In genomic region chr17:65198653-65199382, GRCh38 we compare ENCODE assay signal across 8 cellular contexts.
A peak's percentile ranks its signal among the peaks of the same experiment; 100 is the strongest.
DNase-seq lines count a peak whose midpoint lies in the region; ATAC-seq, FAIRE-seq and TF ChIP-seq lines count a peak whose summit lies in the region.

No MANE protein-coding gene starts in this region.

- H3K27me3 ChIP-seq in HAP-1 (ENCODE audit: low read depth) (no peaks in the 10 kb centered on the region), adrenal gland (no peaks in the 10 kb centered on the region), right atrium auricular region (no peaks in the 10 kb centered on the region), small intestine (ENCODE audit: control insufficient read depth in 2 of 2, insufficient read depth in 2 of 2, low read length in 2 of 2) (no peaks in the 10 kb centered on the region)

- H3K4me1 ChIP-seq in HAP-1 (no peaks in the 10 kb centered on the region), adrenal gland (replicated peaks in 1 of 2) (no peaks in the 10 kb centered on the region), right atrium auricular region (no peaks in the 10 kb centered on the region), small intestine (ENCODE audit: control insufficient read depth in 2 of 2, insufficient read depth in 1 of 2, low read depth in 1 of 2, low read length in 1 of 2) (no peaks in the 10 kb centered on the region)

- H3K4me3 ChIP-seq in HAP-1 (no peak overlapping the region), adrenal gland (no peak overlapping the region), right atrium auricular region (no peak overlapping the region), small intestine (ENCODE audit: low read depth in 1 of 2, low read length in 2 of 2) (no peak overlapping the region)

- ATAC-seq in HG03460 (IDR thresholded peaks at IDR 0.05; ENCODE audit: unreplicated experiment) = no peak
- ATAC-seq in GM21786 (IDR thresholded peaks at IDR 0.05; ENCODE audit: unreplicated experiment) = no peak

- H3K9me3 ChIP-seq in HAP-1 (no peaks in the 10 kb centered on the region), adrenal gland (replicated peaks in 1 of 3) (no peaks in the 10 kb centered on the region), right atrium auricular region (no peaks in the 10 kb centered on the region), small intestine (ENCODE audit: control insufficient read depth, low read depth) (no peaks in the 10 kb centered on the region)

- H3K27ac ChIP-seq in adrenal gland = no peak overlapping the region
- H3K27ac ChIP-seq in right atrium auricular region = no peak overlapping the region
- no peak overlapping the region for H3K27ac ChIP-seq in small intestine (ENCODE audit: low read depth in 1 of 2, low read length in 1 of 2)

- intact Hi-C loops in adrenal gland (cut with DNase I) = loop anchor here in 1 of 2 donors (5.0 to 10.0 kb wide), 2 partner anchors 62 to 264 kb away; partner anchors contain the start of gene RGS9

- FAIRE-seq in small intestine (lab: Jason Lieb, UNC) = peak; percentile 64

- peak; percentile 86 for DNase-seq in COR-L47 (lab: John Stamatoyannopoulos, UW)
- peak; percentile 49 to 71 for DNase-seq in HAP-1 (ENCODE audit: low spot score in 2 of 2)
- peak; percentile 3 for DNase-seq in NCI-H510A (lab: John Stamatoyannopoulos, UW)
- peak in 4 of 7 donors; percentile 18 to 55 (median 34) for DNase-seq in adrenal gland
- DNase-seq in right atrium auricular region (ENCODE audit: low spot score) = no peak
- DNase-seq in small intestine = peak; percentile 64

- in situ Hi-C loops in HAP-1 (cut with MboI; ENCODE audit: low sequenced_read_pairs) = no loop called here

- TF ChIP-seq POLR2A in adrenal gland (IDR thresholded peaks at IDR 0.05) = no peak

- 18 to 19% (median 18%) methylated on average over 7 of the region's 7 CpGs for WGBS in adrenal gland, 4 donors
- 15 to 21% (median 20%) methylated on average over 7 of the region's 7 CpGs for WGBS in small intestine, 3 donors

- no peaks in the 10 kb centered on the region for H3K36me3 ChIP-seq in HAP-1 (replicated peaks)
- H3K36me3 ChIP-seq in adrenal gland (replicated peaks in 1 of 2) = no peaks in the 10 kb centered on the region
- no peaks in the 10 kb centered on the region for H3K36me3 ChIP-seq in right atrium auricular region
- no peaks in the 10 kb centered on the region for H3K36me3 ChIP-seq in small intestine (ENCODE audit: control insufficient read depth in 2 of 2, insufficient read depth in 2 of 2, low read length in 2 of 2)

- peak; percentile 78 to 92 (median 89) for TF ChIP-seq CTCF in adrenal gland (IDR thresholded peaks at IDR 0.05)
- TF ChIP-seq CTCF in right atrium auricular region (IDR thresholded peaks at IDR 0.05) = peak; percentile 60 to 86
